Comparison of ENCODE assay signal across 1 cellular context in genomic region chr11:78532991-78533861, GRCh38.
TF ChIP-seq lines count a peak whose summit lies in the region.

No MANE protein-coding gene starts in this region.

TF ChIP-seq in WTC11, 78 proteins besides CTCF, POLR2A, EP300 and RAD21 (continued from another document):
- TF ChIP-seq ZNF532 (CRISPR knock-in tag; IDR thresholded peaks at IDR 0.05; ENCODE audit: borderline replicate concordance) = no peak
- no peak for TF ChIP-seq ELF4 (CRISPR knock-in tag; IDR thresholded peaks at IDR 0.05; ENCODE audit: low read depth)
- no peak for TF ChIP-seq ATF2 (CRISPR knock-in tag; IDR thresholded peaks at IDR 0.05; ENCODE audit: borderline replicate concordance, low read depth)
- TF ChIP-seq USF1 (CRISPR knock-in tag; IDR thresholded peaks at IDR 0.05) = no peak
- no peak for TF ChIP-seq ETV6 (CRISPR knock-in tag; IDR thresholded peaks at IDR 0.05)
- TF ChIP-seq MAX (CRISPR knock-in tag; IDR thresholded peaks at IDR 0.05) = no peak
- no peak for TF ChIP-seq NR2C2 (CRISPR knock-in tag; IDR thresholded peaks at IDR 0.05)
- no peak for TF ChIP-seq CREB1 (CRISPR knock-in tag; IDR thresholded peaks at IDR 0.05)
- no peak for TF ChIP-seq ZNF671 (CRISPR knock-in tag; IDR thresholded peaks at IDR 0.05)
